Comparison of ENCODE assay signal across 10 cellular contexts in the genomic region with DNA sequence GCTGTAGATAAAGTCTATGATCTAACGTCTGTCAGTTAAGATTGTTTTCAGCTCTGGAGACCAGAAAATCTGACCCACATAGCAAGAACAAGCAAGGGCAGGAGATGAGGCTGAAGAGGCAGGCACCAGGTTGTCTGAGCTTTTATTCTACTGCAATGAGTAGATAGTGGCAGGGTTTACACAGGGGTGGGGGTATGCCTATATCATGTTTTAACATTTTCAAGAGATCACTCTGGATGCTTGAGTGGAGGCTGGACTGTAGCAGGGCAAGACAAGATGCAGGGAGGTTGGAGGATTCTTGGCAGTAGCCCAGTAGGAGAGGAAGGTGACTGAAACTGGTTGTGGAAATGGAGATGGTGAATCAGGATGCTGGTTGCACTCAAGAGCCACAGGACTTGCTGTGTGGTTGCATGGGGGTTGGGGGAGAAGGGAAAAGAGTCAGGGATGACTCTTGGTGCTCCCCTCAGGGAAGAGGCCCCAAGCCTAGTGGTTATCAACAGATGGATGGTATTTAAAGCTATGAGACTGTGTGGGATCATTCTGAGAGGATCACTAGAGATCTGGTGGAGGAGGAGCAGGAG.
DNase-seq lines count a peak whose midpoint lies in the region; ATAC-seq and TF ChIP-seq lines count a peak whose summit lies in the region.
"Had no signal": no experiment of that assay in that cellular context is flagged by ENCODE, and none has a peak within 500 bp of the region (broad histone marks: within the 10 kb centered on the region; RNA-seq: fewer than 3 reads in every experiment).

No MANE protein-coding gene starts in this region.

- no peak overlapping the region for H3K18ac ChIP-seq in mesenchymal stem cell (ENCODE audit: low read depth in 1 of 2, low read length in 2 of 2)

- H3K9me3 Mint-ChIP-seq in activated naive CD4-positive, alpha-beta T cell treated with anti-CD3 and anti-CD28 coated beads, Interleukin-2, amount 10 ng/mL, durations not matched to agents 7 days and 5 days, result no peaks in the 10 kb centered on the region

- H3K36me3 ChIP-seq in HEK293 (ENCODE audit: control insufficient read depth in 2 of 2, insufficient read depth in 1 of 2, low read length in 2 of 2) (peaks cover 23 to 39% of the 10 kb centered on the region in 2 experiments), mesenchymal stem cell (ENCODE audit: control insufficient read depth in 1 of 2, insufficient read depth in 2 of 2, low read depth in 1 of 2, low read length in 2 of 2) (peaks cover 0 to 33% of the 10 kb centered on the region in 2 experiments), SJCRH30 (0 out of 2 replicates have a peak, but pooled peaks cover 3% of the 10 kb centered on the region)

- peak; percentile 27 for DNase-seq in AG09309 (ENCODE audit: low read depth)
- DNase-seq in activated naive CD4-positive, alpha-beta T cell treated with anti-CD3 and anti-CD28 coated beads, Interleukin-2, amount 10 ng/mL, durations not matched to agents 7 days and 5 days, result no peak
- DNase-seq in mesenchymal stem cell, result peak; percentile 11
- DNase-seq in SJCRH30, result no peak
- no peak for DNase-seq in effector CD4-positive, alpha-beta T cell
- no peak for DNase-seq in dedifferentiated amniotic fluid mesenchymal stem cell (ENCODE audit: extremely low spot score)
- DNase-seq: KG1, Right ventricle myocardium superior had no signal

- H2BK120ac ChIP-seq in mesenchymal stem cell (ENCODE audit: low read depth, low read length), result no peak overlapping the region

- H2BK15ac ChIP-seq in mesenchymal stem cell (ENCODE audit: low read depth, poor library complexity, severe bottlenecking), result no peak overlapping the region

- ATAC-seq in GM21390 (IDR thresholded peaks at IDR 0.05; ENCODE audit: unreplicated experiment), result no peak

- peak overlapping the region; percentile 44 for H3K4me3 Mint-ChIP-seq in activated naive CD4-positive, alpha-beta T cell treated with anti-CD3 and anti-CD28 coated beads, Interleukin-2, amount 10 ng/mL, durations not matched to agents 7 days and 5 days

- H2AK5ac ChIP-seq in mesenchymal stem cell (ENCODE audit: low read length, severe bottlenecking), result no peak overlapping the region

- H3K27ac ChIP-seq in HEK293 (ENCODE audit: extremely low read depth, low read depth, low read length), result no peak overlapping the region
- H3K27ac ChIP-seq in mesenchymal stem cell (ENCODE audit: low read length, poor library complexity, severe bottlenecking), result no peak overlapping the region
- H3K27ac ChIP-seq in SJCRH30, result no peak overlapping the region

- TF ChIP-seq CTCF in AG09309 (IDR thresholded peaks at IDR 0.05; ENCODE audit: control insufficient read depth, insufficient read depth, low read depth, low read length, missing control alignments), result no peak
- no peak for TF ChIP-seq CTCF in HEK293 (tag by site-specific recombination; IDR thresholded peaks at IDR 0.05)

- no peak overlapping the region for H3K4me2 ChIP-seq in mesenchymal stem cell (ENCODE audit: low read length, poor library complexity, severe bottlenecking)

- H3K36me3 Mint-ChIP-seq in activated naive CD4-positive, alpha-beta T cell treated with anti-CD3 and anti-CD28 coated beads, Interleukin-2, amount 10 ng/mL, durations not matched to agents 7 days and 5 days, result peaks cover 12% of the 10 kb centered on the region

- H3K4ac ChIP-seq in mesenchymal stem cell (ENCODE audit: low read depth in 1 of 2, low read length in 2 of 2), result no peak overlapping the region

- H3K9ac ChIP-seq in mesenchymal stem cell (ENCODE audit: low read length), result peak overlapping the region; percentile 38

- no peak overlapping the region for H3K23ac ChIP-seq in mesenchymal stem cell (ENCODE audit: low read length in 2 of 2)

- H4K91ac ChIP-seq in mesenchymal stem cell (ENCODE audit: low read length), result no peak overlapping the region

- H2AFZ ChIP-seq in mesenchymal stem cell (ENCODE audit: low read depth, low read length), result no peak overlapping the region

- peaks cover 39% of the 10 kb centered on the region for H3K4me1 Mint-ChIP-seq in activated naive CD4-positive, alpha-beta T cell treated with anti-CD3 and anti-CD28 coated beads, Interleukin-2, amount 10 ng/mL, durations not matched to agents 7 days and 5 days

- no peak overlapping the region for H2BK5ac ChIP-seq in mesenchymal stem cell (ENCODE audit: low read depth, low read length, poor library complexity, severe bottlenecking)

- H3K4me1 ChIP-seq in HEK293 (ENCODE audit: control insufficient read depth, insufficient read depth, low read length) (peaks cover 11% of the 10 kb centered on the region; the same call in 1 of the 2 replicates), mesenchymal stem cell (ENCODE audit: control insufficient read depth, insufficient read depth, low read depth, low read length) (peaks cover 2% of the 10 kb centered on the region), SJCRH30 (no peaks in the 10 kb centered on the region)

- no peaks in the 10 kb centered on the region for H3K79me1 ChIP-seq in mesenchymal stem cell (replicated peaks; ENCODE audit: low read length, poor library complexity, severe bottlenecking)

- H3K27me3 ChIP-seq in mesenchymal stem cell (ENCODE audit: control insufficient read depth in 1 of 2, insufficient read depth in 1 of 2, low read length in 2 of 2) (no peaks in the 10 kb centered on the region), SJCRH30 (no peaks in the 10 kb centered on the region)

- no peak overlapping the region for H4K8ac ChIP-seq in mesenchymal stem cell (ENCODE audit: low read length)

- CTCF ChIA-PET in HEK293 (lab: Yijun Ruan, JAX), result interaction anchor here (1.2 to 2.1 kb wide), 2 partner anchors 38 to 92 kb away, joined by 3 to 5 read pairs; no protein-coding TSS in a partner anchor
- CTCF ChIA-PET in activated naive CD4-positive, alpha-beta T cell treated with anti-CD3 and anti-CD28 coated beads, Interleukin-2, amount 10 ng/mL, durations not matched to agents 7 days and 5 days (lab: Charles Lee), result interaction anchor here (0.9 kb wide), 1 partner anchor 15 kb away, joined by 3 read pairs; no protein-coding TSS in a partner anchor

- H3K4me3 ChIP-seq in AG09309 (ENCODE audit: control insufficient read depth, low read depth, low read length), result peak overlapping the region; percentile 33
- no peak overlapping the region; the same call in 1 of the 2 replicates for H3K4me3 ChIP-seq in HEK293 (ENCODE audit: low read depth, low read length)
- H3K4me3 ChIP-seq in mesenchymal stem cell (ENCODE audit: insufficient read depth in 1 of 2, low read depth in 1 of 2, low read length in 2 of 2), result peak overlapping the region in 1 of 2 experiments; percentile 75
- H3K4me3 ChIP-seq in SJCRH30, result no peak overlapping the region

- WGBS in mesenchymal stem cell, result 89% methylated on average over 1 of the region's 1 CpG

- no peaks in the 10 kb centered on the region for H3K9me3 ChIP-seq in HEK293 (ENCODE audit: control insufficient read depth, insufficient read depth, low read depth, low read length)
- no peaks in the 10 kb centered on the region for H3K9me3 ChIP-seq in mesenchymal stem cell (ENCODE audit: control insufficient read depth, low read length)
- no peaks in the 10 kb centered on the region for H3K9me3 ChIP-seq in SJCRH30 (replicated peaks)

- no peak overlapping the region for H2BK12ac ChIP-seq in mesenchymal stem cell (ENCODE audit: low read length in 2 of 2)

- peaks cover 12% of the 10 kb centered on the region for H3K27me3 Mint-ChIP-seq in activated naive CD4-positive, alpha-beta T cell treated with anti-CD3 and anti-CD28 coated beads, Interleukin-2, amount 10 ng/mL, durations not matched to agents 7 days and 5 days

- H3K27ac Mint-ChIP-seq in activated naive CD4-positive, alpha-beta T cell treated with anti-CD3 and anti-CD28 coated beads, Interleukin-2, amount 10 ng/mL, durations not matched to agents 7 days and 5 days, result peak overlapping the region; percentile 12

- H3K14ac ChIP-seq in mesenchymal stem cell (ENCODE audit: low read length in 2 of 2), result no peak overlapping the region

- POLR2A ChIA-PET in HEK293 (lab: Yijun Ruan, JAX), result no interaction called here

TF ChIP-seq in HEK293, 187 proteins besides CTCF, POLR2A, EP300 and RAD21 (continues in another document):
- TF ChIP-seq, protein P1, sequence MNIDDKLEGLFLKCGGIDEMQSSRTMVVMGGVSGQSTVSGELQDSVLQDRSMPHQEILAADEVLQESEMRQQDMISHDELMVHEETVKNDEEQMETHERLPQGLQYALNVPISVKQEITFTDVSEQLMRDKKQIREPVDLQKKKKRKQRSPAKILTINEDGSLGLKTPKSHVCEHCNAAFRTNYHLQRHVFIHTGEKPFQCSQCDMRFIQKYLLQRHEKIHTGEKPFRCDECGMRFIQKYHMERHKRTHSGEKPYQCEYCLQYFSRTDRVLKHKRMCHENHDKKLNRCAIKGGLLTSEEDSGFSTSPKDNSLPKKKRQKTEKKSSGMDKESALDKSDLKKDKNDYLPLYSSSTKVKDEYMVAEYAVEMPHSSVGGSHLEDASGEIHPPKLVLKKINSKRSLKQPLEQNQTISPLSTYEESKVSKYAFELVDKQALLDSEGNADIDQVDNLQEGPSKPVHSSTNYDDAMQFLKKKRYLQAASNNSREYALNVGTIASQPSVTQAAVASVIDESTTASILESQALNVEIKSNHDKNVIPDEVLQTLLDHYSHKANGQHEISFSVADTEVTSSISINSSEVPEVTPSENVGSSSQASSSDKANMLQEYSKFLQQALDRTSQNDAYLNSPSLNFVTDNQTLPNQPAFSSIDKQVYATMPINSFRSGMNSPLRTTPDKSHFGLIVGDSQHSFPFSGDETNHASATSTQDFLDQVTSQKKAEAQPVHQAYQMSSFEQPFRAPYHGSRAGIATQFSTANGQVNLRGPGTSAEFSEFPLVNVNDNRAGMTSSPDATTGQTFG (tag by site-specific recombination; IDR thresholded peaks at IDR 0.05; ENCODE audit: borderline replicate concordance), result no peak
- TF ChIP-seq, protein P2, sequence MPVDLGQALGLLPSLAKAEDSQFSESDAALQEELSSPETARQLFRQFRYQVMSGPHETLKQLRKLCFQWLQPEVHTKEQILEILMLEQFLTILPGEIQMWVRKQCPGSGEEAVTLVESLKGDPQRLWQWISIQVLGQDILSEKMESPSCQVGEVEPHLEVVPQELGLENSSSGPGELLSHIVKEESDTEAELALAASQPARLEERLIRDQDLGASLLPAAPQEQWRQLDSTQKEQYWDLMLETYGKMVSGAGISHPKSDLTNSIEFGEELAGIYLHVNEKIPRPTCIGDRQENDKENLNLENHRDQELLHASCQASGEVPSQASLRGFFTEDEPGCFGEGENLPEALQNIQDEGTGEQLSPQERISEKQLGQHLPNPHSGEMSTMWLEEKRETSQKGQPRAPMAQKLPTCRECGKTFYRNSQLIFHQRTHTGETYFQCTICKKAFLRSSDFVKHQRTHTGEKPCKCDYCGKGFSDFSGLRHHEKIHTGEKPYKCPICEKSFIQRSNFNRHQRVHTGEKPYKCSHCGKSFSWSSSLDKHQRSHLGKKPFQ (tag by site-specific recombination; IDR thresholded peaks at IDR 0.05), result no peak
- TF ChIP-seq ZNF600 (tag by site-specific recombination; IDR thresholded peaks at IDR 0.05), result 0 out of 2 replicates have a peak, but pooled peaks have one; percentile 44
- TF ChIP-seq GLIS1 (tag by site-specific recombination; IDR thresholded peaks at IDR 0.05), result peak; percentile 16; the same call in 1 of the 2 replicates
- TF ChIP-seq FEZF1 (tag by site-specific recombination; IDR thresholded peaks at IDR 0.05), result no peak
- no peak for TF ChIP-seq ZNF175 (tag by site-specific recombination; IDR thresholded peaks at IDR 0.05)
- no peak for TF ChIP-seq ZNF548 (tag by site-specific recombination; IDR thresholded peaks at IDR 0.05)

Comparison
In these comparisons a context has a peak if more than half of its experiments do, and no peak if none do; other contexts are left out.
1. DNase-seq: peak in AG09309 (single experiment) and mesenchymal stem cell (single experiment); none in activated naive CD4-positive, alpha-beta T cell treated with anti-CD3 and anti-CD28 coated beads, Interleukin-2, amount 10 ng/mL, durations not matched to agents 7 days and 5 days (single experiment), SJCRH30 (0 of 2), effector CD4-positive, alpha-beta T cell (single experiment) and dedifferentiated amniotic fluid mesenchymal stem cell (single experiment).